In genomic region chr7:106050002-106050742, GRCh38 we compare ENCODE assay signal across 9 cellular contexts.
A peak's percentile ranks its signal among the peaks of the same experiment; 100 is the strongest.
DNase-seq lines count a peak whose midpoint lies in the region; ATAC-seq and TF ChIP-seq lines count a peak whose summit lies in the region.
"Had no signal": no experiment of that assay in that cellular context is flagged by ENCODE, and none has a peak within 500 bp of the region (broad histone marks: within the 10 kb centered on the region; RNA-seq: fewer than 3 reads in every experiment).

No MANE protein-coding gene starts in this region.

- peak overlapping the region; percentile 57 for H3K27ac ChIP-seq in GM23248
- no peak overlapping the region for H3K27ac ChIP-seq in Panc1 (ENCODE audit: low read length)
- peak overlapping the region in 5 of 12 donors; percentile 9 to 55 (median 48) for H3K27ac ChIP-seq in heart left ventricle
- peak overlapping the region; percentile 61 for H3K27ac ChIP-seq in smooth muscle cell (ENCODE audit: low read depth)

- H3F3A ChIP-seq in GM23248 (ENCODE audit: insufficient read depth), result peaks cover 13% of the 10 kb centered on the region; the same call in 1 of the 2 replicates
- peaks cover 9% of the 10 kb centered on the region for H3F3A ChIP-seq in smooth muscle cell (ENCODE audit: low read depth)

- no peaks in the 10 kb centered on the region for H3K79me2 ChIP-seq in GM23248 (ENCODE audit: insufficient read depth)
- H3K79me2 ChIP-seq in smooth muscle cell (ENCODE audit: low read depth), result no peaks in the 10 kb centered on the region

- H3K36me3 ChIP-seq in GM23248 (ENCODE audit: low read depth), result no peaks in the 10 kb centered on the region
- H3K36me3 ChIP-seq in Panc1 (ENCODE audit: control insufficient read depth, insufficient read depth, low read length), result no peaks in the 10 kb centered on the region
- no peaks in the 10 kb centered on the region for H3K36me3 ChIP-seq in heart left ventricle
- H3K36me3 ChIP-seq in smooth muscle cell (ENCODE audit: low read depth), result no peaks in the 10 kb centered on the region

- ATAC-seq in Panc1 (peak; percentile 43; the same call in 1 of the 2 replicates), heart left ventricle (peak in 3 of 4 donors; percentile 29 to 54 (median 48))

- TF ChIP-seq POLR2A in heart left ventricle (IDR thresholded peaks at IDR 0.05), result no peak

- CTCF ChIA-PET in Panc1 (lab: Charles Lee), result interaction anchor here (0.6 to 0.7 kb wide), 3 partner anchors 18 to 358 kb away, joined by 3 read pairs; no protein-coding TSS in a partner anchor

- peak; percentile 87 for DNase-seq in GM23248
- DNase-seq in Panc1 (ENCODE audit: low read depth, low spot score), result no peak
- DNase-seq in heart left ventricle, result no peak
- DNase-seq in smooth muscle cell (lab: John Stamatoyannopoulos, UW; ENCODE audit: unreplicated experiment), result no peak
- no peak for DNase-seq in GOT3 (lab: John Stamatoyannopoulos, UW)
- no peak for DNase-seq in NCI-H2029 treated with DMSO at 0.1 percent for 48 hours (lab: John Stamatoyannopoulos, UW)
- DNase-seq in SW 1271 (lab: John Stamatoyannopoulos, UW), result no peak
- DNase-seq in activated T-cell treated with anti-CD3 and anti-CD28 coated beads for 4 hours, result no peak
- DNase-seq: caudate nucleus had no signal

- H2AFZ ChIP-seq in GM23248, result peak overlapping the region; percentile 75
- no peak overlapping the region for H2AFZ ChIP-seq in smooth muscle cell (ENCODE audit: low read depth)

- H3K27me3 ChIP-seq in GM23248 (replicated peaks; ENCODE audit: insufficient read depth) (no peaks in the 10 kb centered on the region; the same call in 1 of the 2 replicates), Panc1 (ENCODE audit: control insufficient read depth, insufficient read depth, low read length) (peaks cover 2% of the 10 kb centered on the region; the same call in 1 of the 2 replicates), heart left ventricle (no peaks in the 10 kb centered on the region), smooth muscle cell (ENCODE audit: low read depth) (no peaks in the 10 kb centered on the region)

- in situ Hi-C loops in GM23248 (cut with MboI) (no loop called here), Panc1 (cut with HindIII; ENCODE audit: low pct_unique_long_range_greater_than_20kb, low sequenced_read_pairs) (loop anchor here (25.0 kb wide), 1 partner anchor 112 kb away; no protein-coding TSS in a partner anchor)

- H3K9me3 ChIP-seq in GM23248 (ENCODE audit: low read depth) (no peaks in the 10 kb centered on the region), Panc1 (ENCODE audit: control insufficient read depth, insufficient read depth, low read depth, low read length) (no peaks in the 10 kb centered on the region), heart left ventricle (no peaks in the 10 kb centered on the region), smooth muscle cell (replicated peaks; ENCODE audit: low read depth) (no peaks in the 10 kb centered on the region)

- peak overlapping the region; percentile 69 for H3K4me2 ChIP-seq in GM23248 (ENCODE audit: unreplicated experiment)
- peak overlapping the region; percentile 77 for H3K4me2 ChIP-seq in smooth muscle cell

- intact Hi-C loops in Panc1 (cut with micrococcal nuclease; ENCODE audit: unreplicated experiment), result no loop called here
- intact Hi-C loops in heart left ventricle (cut with DNase I), result loop anchor here in 3 of 10 donors (10.0 kb wide), 2 partner anchors 405 to 415 kb away; no protein-coding TSS in a partner anchor

- no peak for TF ChIP-seq CTCF in Panc1 (IDR thresholded peaks at IDR 0.05)
- TF ChIP-seq CTCF in heart left ventricle (IDR thresholded peaks at IDR 0.05), result no peak
- peak; percentile 9 for TF ChIP-seq CTCF in smooth muscle cell (IDR thresholded peaks at IDR 0.05; ENCODE audit: borderline replicate concordance, insufficient read depth, poor library complexity, severe bottlenecking)

- no TSS peak for BruUV-seq in Panc1 (replicated peaks; lab: Mats Ljungman, UMichigan)

- H4K20me1 ChIP-seq in GM23248 (ENCODE audit: insufficient read depth), result no peaks in the 10 kb centered on the region
- no peaks in the 10 kb centered on the region for H4K20me1 ChIP-seq in smooth muscle cell (ENCODE audit: low read depth)

- H3K4me1 ChIP-seq in GM23248 (ENCODE audit: insufficient read depth) (peaks cover 13% of the 10 kb centered on the region), Panc1 (ENCODE audit: control insufficient read depth, insufficient read depth, low read length) (no peaks in the 10 kb centered on the region; the same call in 1 of the 2 replicates), heart left ventricle (peaks cover 0 to 11% (median 5%) of the 10 kb centered on the region in 12 donors), smooth muscle cell (ENCODE audit: low read depth) (peaks cover 8% of the 10 kb centered on the region)

- POLR2A ChIA-PET in Panc1 (lab: Charles Lee), result no interaction called here

- H3K9ac ChIP-seq in GM23248 (peak overlapping the region; percentile 52), smooth muscle cell (ENCODE audit: low read depth) (no peak overlapping the region)

- no peaks in the 10 kb centered on the region for H3K9me2 ChIP-seq in GM23248 (ENCODE audit: insufficient read depth)

- 10 to 11% methylated on average over 13 of the region's 13 CpGs for WGBS in GM23248 (ENCODE audit: low coverage in 1 of 2, low lambda C conversion rate in 2 of 2, missing lambda C conversion rate in 2 of 2), 2 experiments
- 70 to 80% (median 77%) methylated on average over 12 to 13 of the region's 13 CpGs for WGBS in heart left ventricle, 4 donors
- WGBS in smooth muscle cell (ENCODE audit: low lambda C conversion rate), result 58% methylated on average over 13 of the region's 13 CpGs

- H3K4me3 ChIP-seq in GM23248 (peak overlapping the region; percentile 25), Panc1 (ENCODE audit: low read depth in 2 of 2, low read length in 2 of 2) (no peak overlapping the region), heart left ventricle (no peak overlapping the region), smooth muscle cell (no peak overlapping the region)
